8 cellular contexts compared by ENCODE assay signal in the genomic region with DNA sequence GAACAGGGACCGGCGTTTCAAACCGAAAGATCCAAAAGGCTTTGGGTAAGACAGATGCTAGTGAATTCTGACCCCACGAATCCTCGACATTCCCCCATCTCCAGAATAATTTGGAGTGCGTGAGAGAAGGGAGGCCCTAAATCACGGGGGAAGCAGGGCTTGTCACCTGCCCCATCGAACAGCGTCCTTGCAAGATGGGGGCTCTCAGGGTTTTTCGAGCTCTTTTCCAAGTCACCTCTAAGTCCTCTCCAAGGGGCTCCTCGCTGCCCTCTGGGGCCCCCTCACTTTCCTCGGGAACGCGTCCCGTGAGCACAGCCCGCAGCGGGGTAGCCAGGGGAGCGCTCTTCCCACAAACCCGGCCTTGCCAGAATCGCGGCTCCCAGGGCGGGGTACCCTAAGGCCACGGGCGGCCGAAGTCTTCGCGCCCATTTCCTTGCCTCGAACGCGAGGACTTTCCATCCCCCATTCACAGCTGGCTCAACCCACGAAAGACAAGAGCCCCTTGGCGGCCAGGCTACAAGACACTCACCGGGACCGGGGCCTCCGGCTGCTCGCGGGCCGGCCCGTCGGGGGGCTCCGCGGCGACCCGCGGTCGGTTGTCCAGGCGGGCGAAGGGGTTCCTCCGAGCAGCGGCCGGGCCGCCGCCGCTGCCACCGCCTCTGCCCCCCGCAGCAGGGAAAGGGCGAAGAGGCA. TPM values are rescaled to one million over a fixed set of nuclear protein-coding genes. Genes with fewer than 3 reads are reported as not detected.
DNase-seq lines count a peak whose midpoint lies in the region; TF ChIP-seq lines count a peak whose summit lies in the region.

No MANE protein-coding gene starts in this region.

- peak overlapping the region; percentile 85 for H3K27ac Mint-ChIP-seq in activated T-cell treated with anti-CD3 and anti-CD28 coated beads, Interleukin-2, amount 50 U/mL, for 24 hours

- no peaks in the 10 kb centered on the region for H3K9me3 Mint-ChIP-seq in activated T-cell treated with anti-CD3 and anti-CD28 coated beads, Interleukin-2, amount 50 U/mL, for 24 hours

- peak overlapping the region; percentile 74 for H3K27ac ChIP-seq in neutrophil

- TF ChIP-seq CTCF in LNCaP clone FGC (IDR thresholded peaks at IDR 0.05; ENCODE audit: control insufficient read depth, extremely low read depth, insufficient read depth): no peak
- TF ChIP-seq CTCF in neutrophil (IDR thresholded peaks at IDR 0.05): no peak

- H3K36me3 Mint-ChIP-seq in activated T-cell treated with anti-CD3 and anti-CD28 coated beads, Interleukin-2, amount 50 U/mL, for 24 hours (ENCODE audit: low read depth): peaks cover 44% of the 10 kb centered on the region

- H3K4me3 Mint-ChIP-seq in activated T-cell treated with anti-CD3 and anti-CD28 coated beads, Interleukin-2, amount 50 U/mL, for 24 hours: peak overlapping the region; percentile 92

- no peaks in the 10 kb centered on the region for H3K9me3 ChIP-seq in neutrophil

- H3K27me3 ChIP-seq in H7 (ENCODE audit: control insufficient read depth, insufficient read depth, low read length) (peaks cover 3% of the 10 kb centered on the region), neutrophil (peaks cover 6% of the 10 kb centered on the region)

- H3K4me3 ChIP-seq in H7 (ENCODE audit: insufficient read depth, low read depth, low read length) (peak overlapping the region; percentile 88), LNCaP clone FGC (ENCODE audit: low read depth, low read length) (peak overlapping the region; percentile 66), neutrophil (ENCODE audit: low read depth in 1 of 2, low read length in 1 of 2) (peak overlapping the region; percentile 82 to 94)

- H3K36me3 ChIP-seq in H7 (replicated peaks; ENCODE audit: control insufficient read depth, insufficient read depth, low read length) (peaks cover 2% of the 10 kb centered on the region), neutrophil (no peaks in the 10 kb centered on the region)

- H3K4me1 ChIP-seq in neutrophil (ENCODE audit: control insufficient read depth in 1 of 2, insufficient read depth in 1 of 2, low read depth in 1 of 2, low read length in 1 of 2): peaks cover 13 to 18% of the 10 kb centered on the region in 2 experiments

- peak; percentile 51 for DNase-seq in stimulated activated CD4-positive, alpha-beta T cell treated with anti-CD3 and anti-CD28 coated beads, Interleukin-15, amount 100 ng/mL, for 24 hours
- DNase-seq in stimulated activated CD4-positive, alpha-beta T cell treated with anti-CD3 and anti-CD28 coated beads, Interleukin-12 subunit alpha, Interleukin-12 subunit beta, amount 100 ng/mL, for 4 hours: no peak
- DNase-seq in H7 (peak; percentile 75), LNCaP clone FGC (ENCODE audit: low read depth) (no peak), germinal center (ENCODE audit: low spot score) (peak; percentile 36), DMS153 (lab: John Stamatoyannopoulos, UW) (no peak)
- no peak for DNase-seq in activated T-cell treated with anti-CD3 and anti-CD28 coated beads, Interleukin-2, amount 50 U/mL, for 24 hours

- H3K4me1 Mint-ChIP-seq in activated T-cell treated with anti-CD3 and anti-CD28 coated beads, Interleukin-2, amount 50 U/mL, for 24 hours (ENCODE audit: low read depth): peaks cover 24% of the 10 kb centered on the region

- H3K27me3 Mint-ChIP-seq in activated T-cell treated with anti-CD3 and anti-CD28 coated beads, Interleukin-2, amount 50 U/mL, for 24 hours: no peaks in the 10 kb centered on the region

RNA-seq across cellular contexts. Expression of a gene that starts 0.5 kb away (rescaled TPM):
- 37.6 and 38.6 TPM in 2 replicates for total RNA-seq in H7 (2014; rRNA removed; shearing (Covaris generic))

RNA-seq across cellular contexts. Expression of a gene that starts 45.1 kb away (rescaled TPM):
- total RNA-seq in H7 (2014; rRNA removed; shearing (Covaris generic)): 73.8 and 89.9 TPM in 2 replicates

RNA-seq across cellular contexts. Expression of a gene that starts 46.0 kb away (rescaled TPM):
- 144 and 153 TPM in 2 replicates for total RNA-seq in H7 (2014; rRNA removed; shearing (Covaris generic))

RNA-seq across cellular contexts. Expression of a gene that starts 53.6 kb away (rescaled TPM):
- 8.3 and 20.0 TPM in 2 replicates for total RNA-seq in H7 (2014; rRNA removed; shearing (Covaris generic))

RNA-seq across cellular contexts. Expression of a gene that starts 54.4 kb away (rescaled TPM):
- total RNA-seq in H7 (2014; rRNA removed; shearing (Covaris generic)): 44.3 and 88.6 TPM in 2 replicates

Comparison
In these comparisons a context has a peak if more than half of its experiments do, and no peak if none do; other contexts are left out.
1. DNase-seq: peak in stimulated activated CD4-positive, alpha-beta T cell treated with anti-CD3 and anti-CD28 coated beads, Interleukin-15, amount 100 ng/mL, for 24 hours (single experiment), H7 (single experiment) and germinal center (single experiment); none in stimulated activated CD4-positive, alpha-beta T cell treated with anti-CD3 and anti-CD28 coated beads, Interleukin-12 subunit alpha, Interleukin-12 subunit beta, amount 100 ng/mL, for 4 hours (single experiment), LNCaP clone FGC (single experiment), activated T-cell treated with anti-CD3 and anti-CD28 coated beads, Interleukin-2, amount 50 U/mL, for 24 hours (single experiment) and DMS153 (single experiment).
2. Peak in every context shown above with its lines, with median percentiles within 50 percentile points of each other: H3K4me3 ChIP-seq.